Comparison of ENCODE assay signal across 19 cellular contexts in genomic region chr5:3518057-3518456, GRCh38.
"Had no signal": no experiment of that assay in that cellular context is flagged by ENCODE, and none has a peak within 500 bp of the region (broad histone marks: within the 10 kb centered on the region; RNA-seq: fewer than 3 reads in every experiment).

No MANE protein-coding gene starts in this region.

- H3K27ac ChIP-seq: SJCRH30 had no signal

- H3K27me3 ChIP-seq: SJCRH30 had no signal

- H3K9me3 ChIP-seq: SJCRH30 had no signal

- H3K4me3 ChIP-seq: SJCRH30 had no signal

- ATAC-seq: HepG2, SK-N-SH treated with all-trans-retinoic acid at 6 μM for 48 hours had no signal

- DNase-seq: IMR-90, Karpas-422, KG1, MM.1S, NCI-H1092 treated with DMSO at 0.1 percent for 48 hours, NCI-H1436, NCI-H187, NCI-H2029, NCI-H2081 treated with DMSO at 0.1 percent for 48 hours, NCI-H2171, NCI-H345, NCI-H524 treated with DMSO at 0.1 percent for 48 hours, NCI-H69, NCI-H774, RPMI8226, SHP77 treated with DMSO at 0.1 percent for 48 hours, SJCRH30 had no signal

- H3K36me3 ChIP-seq: SJCRH30 had no signal

- H3K4me1 ChIP-seq: SJCRH30 had no signal
